Comparison of ENCODE assay signal across 8 cellular contexts in genomic region chr4:26321326-26322276, GRCh38. TPM values are rescaled to one million over a fixed set of nuclear protein-coding genes. Genes with fewer than 3 reads are reported as not detected.
DNase-seq lines count a peak whose midpoint lies in the region; ATAC-seq and TF ChIP-seq lines count a peak whose summit lies in the region.

No MANE protein-coding gene starts in this region.

- H3K36me3 ChIP-seq in OCI-LY1 (ENCODE audit: insufficient read depth, low read length) (no peaks in the 10 kb centered on the region; the same call in 1 of the 2 replicates), gastrocnemius medialis (no peaks in the 10 kb centered on the region)

- H3K36me3 Mint-ChIP-seq in activated naive CD4-positive, alpha-beta T cell treated with anti-CD3 and anti-CD28 coated beads, Interleukin-2, amount 50 U/mL, for 24 hours, result peaks cover 11% of the 10 kb centered on the region

- H3K4me3 Mint-ChIP-seq in activated naive CD4-positive, alpha-beta T cell treated with anti-CD3 and anti-CD28 coated beads, Interleukin-2, amount 50 U/mL, for 24 hours, result peak overlapping the region; percentile 99

- H3K27me3 Mint-ChIP-seq in activated naive CD4-positive, alpha-beta T cell treated with anti-CD3 and anti-CD28 coated beads, Interleukin-2, amount 50 U/mL, for 24 hours, result no peaks in the 10 kb centered on the region

- H3K27ac ChIP-seq in OCI-LY1 (ENCODE audit: low read depth, low read length, poor library complexity, severe bottlenecking) (no peak overlapping the region), right cardiac atrium (ENCODE audit: low read length) (peak overlapping the region; percentile 95), gastrocnemius medialis (peak overlapping the region; percentile 82 to 99 (median 90))

- no peaks in the 10 kb centered on the region for H4K20me1 ChIP-seq in OCI-LY1 (ENCODE audit: insufficient read depth, low read length)

- H3K27me3 ChIP-seq in OCI-LY1 (ENCODE audit: insufficient read depth, low read length) (no peaks in the 10 kb centered on the region), right cardiac atrium (ENCODE audit: control insufficient read depth, insufficient read depth) (no peaks in the 10 kb centered on the region), gastrocnemius medialis (no peaks in the 10 kb centered on the region)

- peak overlapping the region; percentile 94 for H3K4me2 ChIP-seq in OCI-LY1 (ENCODE audit: low read length)

- peak overlapping the region; percentile 99 for H3K27ac Mint-ChIP-seq in activated naive CD4-positive, alpha-beta T cell treated with anti-CD3 and anti-CD28 coated beads, Interleukin-2, amount 50 U/mL, for 24 hours

- under 1% methylated on average over 57 of the region's 58 CpGs for WGBS in right cardiac atrium

- H2AFZ ChIP-seq in OCI-LY1 (ENCODE audit: low read length), result no peak overlapping the region

- H3K9me2 ChIP-seq in OCI-LY1 (ENCODE audit: low read depth, low read length), result no peaks in the 10 kb centered on the region

- DNase-seq in DMS 273 (lab: John Stamatoyannopoulos, UW; ENCODE audit: unreplicated experiment), result peak; percentile 63
- DNase-seq in DMS 273 treated with DMSO at 0.1 percent for 48 hours (lab: John Stamatoyannopoulos, UW), result no peak
- peak; percentile 41 to 70 (median 64) for DNase-seq in right cardiac atrium
- peak in 1 of 2 donors; percentile 22 for DNase-seq in gastrocnemius medialis
- DNase-seq in OCI-M2 (lab: John Stamatoyannopoulos, UW; ENCODE audit: unreplicated experiment), result no peak

- peaks cover 15% of the 10 kb centered on the region for H3K4me1 ChIP-seq in OCI-LY1 (ENCODE audit: insufficient read depth, low read length, severe bottlenecking)
- H3K4me1 ChIP-seq in right cardiac atrium (ENCODE audit: control insufficient read depth, insufficient read depth, low read length), result no peaks in the 10 kb centered on the region
- peaks cover 29 to 44% of the 10 kb centered on the region in 2 donors for H3K4me1 ChIP-seq in gastrocnemius medialis

- no peaks in the 10 kb centered on the region for H3F3A ChIP-seq in OCI-LY1 (ENCODE audit: insufficient read depth, low read length)

- H3K9ac ChIP-seq in OCI-LY1 (ENCODE audit: low read length), result peak overlapping the region; percentile 78

- no peak for ATAC-seq in right cardiac atrium
- peak; percentile 1 for ATAC-seq in gastrocnemius medialis
- no peak for ATAC-seq in GM19467 (IDR thresholded peaks at IDR 0.05; ENCODE audit: unreplicated experiment)

- intact Hi-C loops in right cardiac atrium (cut with DNase I), result loop anchor here in 3 of 4 donors (5.0 to 10.0 kb wide), 4 partner anchors 81 to 339 kb away; no protein-coding TSS in a partner anchor
- intact Hi-C loops in gastrocnemius medialis (cut with DNase I; ENCODE audit: low total_unique reads), result loop anchor here (2.0 to 10.0 kb wide), 4 partner anchors 263 to 1087 kb away; partner anchors contain the start of genes PI4K2B and TBC1D19

- H3K9me3 Mint-ChIP-seq in activated naive CD4-positive, alpha-beta T cell treated with anti-CD3 and anti-CD28 coated beads, Interleukin-2, amount 50 U/mL, for 24 hours, result peaks cover 4% of the 10 kb centered on the region

- in situ Hi-C loops in gastrocnemius medialis (cut with MboI; ENCODE audit: low sequenced_read_pairs in 4 of 4), result loop anchor here in 3 of 4 donors (5.0 to 25.0 kb wide), 3 partner anchors 86 to 541 kb away; partner anchors contain the start of gene STIM2 (in 2 of the 3)

- H3K9me3 ChIP-seq in OCI-LY1 (ENCODE audit: low read length) (no peaks in the 10 kb centered on the region), right cardiac atrium (ENCODE audit: control insufficient read depth, low read length) (no peaks in the 10 kb centered on the region), gastrocnemius medialis (no peaks in the 10 kb centered on the region)

- H3K4me3 ChIP-seq in OCI-LY1 (ENCODE audit: low read depth, low read length, poor library complexity, severe bottlenecking) (peak overlapping the region; percentile 91), right cardiac atrium (ENCODE audit: low read length) (peak overlapping the region; percentile 98), gastrocnemius medialis (peak overlapping the region; percentile 77 to 91 (median 82))

- TF ChIP-seq CTCF in OCI-LY1 (IDR thresholded peaks at IDR 0.05; ENCODE audit: low read length) (no peak), gastrocnemius medialis (IDR thresholded peaks at IDR 0.05 in 4 of 5, conservative IDR thresholded peaks at IDR 0.05 in 1 of 5) (no peak)

- H3K4me1 Mint-ChIP-seq in activated naive CD4-positive, alpha-beta T cell treated with anti-CD3 and anti-CD28 coated beads, Interleukin-2, amount 50 U/mL, for 24 hours, result peaks cover 47% of the 10 kb centered on the region

- no peak for TF ChIP-seq POLR2A in gastrocnemius medialis (IDR thresholded peaks at IDR 0.05)

- peaks cover 40% of the 10 kb centered on the region for H3K79me2 ChIP-seq in OCI-LY1 (ENCODE audit: insufficient read depth, low read length)

RNA-seq across cellular contexts. Expression of gene RBPJ, which starts 0.8 kb away (rescaled TPM):
- total RNA-seq in right cardiac atrium (10 to 100 TPM; 42.1 to 45.9 (median 44.2) TPM), gastrocnemius medialis (10 to 100 TPM; 22.8 to 73.3 (median 37.1) TPM)
- 22.2 TPM for polyA plus RNA-seq in right cardiac atrium

Comparison
In these comparisons a context has a peak if more than half of its experiments do, and no peak if none do; other contexts are left out.
1. DNase-seq: peak in DMS 273 (single experiment) and right cardiac atrium (3 of 3); none in DMS 273 treated with DMSO at 0.1 percent for 48 hours (single experiment) and OCI-M2 (single experiment).
2. ATAC-seq: peak in gastrocnemius medialis (2 of 2); none in right cardiac atrium (0 of 2) and GM19467 (single experiment).
3. Peak in every context shown above with its lines, with median percentiles within 50 percentile points of each other: H3K4me3 ChIP-seq.